Comparison of ENCODE assay signal across 8 cellular contexts in genomic region chr17:61928101-61928436, GRCh38. TPM values are rescaled to one million over a fixed set of nuclear protein-coding genes. Genes with fewer than 3 reads are reported as not detected.
DNase-seq lines count a peak whose midpoint lies in the region; ATAC-seq and TF ChIP-seq lines count a peak whose summit lies in the region.

No MANE protein-coding gene starts in this region.

- TF ChIP-seq CTCF in GM20000 (IDR thresholded peaks at IDR 0.05; ENCODE audit: extremely low read depth, missing control alignments), result no peak

- peak overlapping the region; percentile 61 for H3K4me3 ChIP-seq in right cardiac atrium (ENCODE audit: low read length)

- peaks cover 19% of the 10 kb centered on the region for H3K4me1 Mint-ChIP-seq in T-helper 2 cell treated with Interferon-gamma antibody and Interleukin-4, amounts not matched to agents 5 μg/mL and 100 μg/mL, for 36 hours (ENCODE audit: low read depth)
- H3K4me1 Mint-ChIP-seq in T-helper 17 cell, result peaks cover 14% of the 10 kb centered on the region

- H3K9me3 ChIP-seq in T-helper 17 cell (ENCODE audit: control insufficient read depth, low read length, poor library complexity, severe bottlenecking) (no peaks in the 10 kb centered on the region), right cardiac atrium (ENCODE audit: control insufficient read depth, low read length) (no peaks in the 10 kb centered on the region)

- intact Hi-C loops in right cardiac atrium (cut with DNase I), result no loop called here

- H3K27me3 ChIP-seq in right cardiac atrium (ENCODE audit: control insufficient read depth, insufficient read depth), result no peaks in the 10 kb centered on the region

- peak overlapping the region; percentile 63 for H3K27ac ChIP-seq in right cardiac atrium (ENCODE audit: low read length)
- H3K27ac ChIP-seq in substantia nigra (ENCODE audit: low read depth, low read length, poor library complexity, severe bottlenecking), result peak overlapping the region; percentile 66

- peaks cover 2% of the 10 kb centered on the region for H3K4me1 ChIP-seq in right cardiac atrium (ENCODE audit: control insufficient read depth, insufficient read depth, low read length)

- DNase-seq in T-helper 2 cell treated with Interferon-gamma antibody and Interleukin-4, amounts not matched to agents 5 μg/mL and 100 μg/mL, for 36 hours (ENCODE audit: low spot score), result no peak
- DNase-seq in T-helper 2 cell, result no peak
- no peak for DNase-seq in T-helper 17 cell
- no peak for DNase-seq in right cardiac atrium
- DNase-seq in substantia nigra (lab: John Stamatoyannopoulos, UW), result peak in 1 of 49 donors; percentile 26
- no peak for DNase-seq in putamen (ENCODE audit: low spot score)
- DNase-seq in GM20000 (ENCODE audit: low spot score), result no peak

- H3K27ac Mint-ChIP-seq in T-helper 2 cell treated with Interferon-gamma antibody and Interleukin-4, amounts not matched to agents 5 μg/mL and 100 μg/mL, for 36 hours, result peak overlapping the region; percentile 91
- peak overlapping the region; percentile 97 for H3K27ac Mint-ChIP-seq in T-helper 17 cell

- 46% methylated on average over 4 of the region's 4 CpGs for WGBS in right cardiac atrium

- peak overlapping the region; percentile 92 for H3K4me3 Mint-ChIP-seq in T-helper 2 cell treated with Interferon-gamma antibody and Interleukin-4, amounts not matched to agents 5 μg/mL and 100 μg/mL, for 36 hours
- H3K4me3 Mint-ChIP-seq in T-helper 17 cell, result peak overlapping the region; percentile 93

- H3K9me3 Mint-ChIP-seq in T-helper 2 cell treated with Interferon-gamma antibody and Interleukin-4, amounts not matched to agents 5 μg/mL and 100 μg/mL, for 36 hours, result no peaks in the 10 kb centered on the region

- H3K27me3 Mint-ChIP-seq in T-helper 2 cell treated with Interferon-gamma antibody and Interleukin-4, amounts not matched to agents 5 μg/mL and 100 μg/mL, for 36 hours (ENCODE audit: low read depth), result no peaks in the 10 kb centered on the region
- H3K27me3 Mint-ChIP-seq in T-helper 17 cell, result no peaks in the 10 kb centered on the region

- ATAC-seq in T-helper 17 cell (no peak), right cardiac atrium (no peak), GM21423 (IDR thresholded peaks at IDR 0.05; ENCODE audit: unreplicated experiment) (no peak)

- H3K36me3 Mint-ChIP-seq in T-helper 2 cell treated with Interferon-gamma antibody and Interleukin-4, amounts not matched to agents 5 μg/mL and 100 μg/mL, for 36 hours (ENCODE audit: low read depth), result peaks cover 8% of the 10 kb centered on the region
- H3K36me3 Mint-ChIP-seq in T-helper 17 cell (ENCODE audit: low read depth), result no peaks in the 10 kb centered on the region

RNA-seq across cellular contexts. Expression of gene INTS2, which starts 0.3 kb away (rescaled TPM):
- 10 to 100 TPM in 1 of 2 donors, 1 to 10 TPM in 1; 9.5 to 11.4 TPM for total RNA-seq in T-helper 17 cell
- total RNA-seq in right cardiac atrium, result 10 to 100 TPM in 3 of 4 donors, 1 to 10 TPM in 1; 9.2 to 11.6 (median 10.6) TPM
- polyA plus RNA-seq in right cardiac atrium, result 2.8 TPM
